26 cellular contexts compared by ENCODE assay signal in the genomic region with DNA sequence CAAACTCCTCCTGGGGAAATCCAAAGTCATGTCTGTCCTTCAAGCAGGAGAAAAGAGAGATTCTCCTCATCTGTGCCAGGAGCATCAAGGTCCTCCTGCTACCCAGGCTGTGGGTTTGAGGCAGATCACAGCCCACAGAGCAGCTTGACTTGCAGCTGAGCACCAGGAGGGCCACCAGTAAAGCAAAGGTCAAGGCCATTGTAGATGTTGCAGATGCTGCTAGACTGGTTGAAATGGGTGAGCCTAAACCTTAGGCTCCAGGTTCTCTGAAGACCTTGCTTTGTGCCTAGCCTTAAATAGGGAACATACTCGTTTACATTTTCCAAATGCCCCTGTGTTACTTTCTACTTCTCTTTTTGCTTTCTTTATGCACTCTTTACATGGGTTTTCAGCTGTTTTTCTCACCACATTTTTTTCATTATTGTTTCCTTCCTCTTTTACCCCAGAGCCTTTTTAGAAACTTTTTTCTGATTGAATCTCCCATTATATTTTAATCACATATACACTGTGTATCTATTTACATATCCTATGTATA. TPM values are rescaled to one million over a fixed set of nuclear protein-coding genes. Genes with fewer than 3 reads are reported as not detected.
DNase-seq lines count a peak whose midpoint lies in the region; ATAC-seq, FAIRE-seq and TF ChIP-seq lines count a peak whose summit lies in the region.
"Had no signal": no experiment of that assay in that cellular context is flagged by ENCODE, and none has a peak within 500 bp of the region (broad histone marks: within the 10 kb centered on the region; RNA-seq: fewer than 3 reads in every experiment).

TSS of gene IFNA2 (minus strand) at position 268 of the 535 bp plus-strand sequence. CDS start at position 199, 69 bp downstream.

- no peaks in the 10 kb centered on the region for H3K36me3 ChIP-seq in naive thymus-derived CD4-positive, alpha-beta T cell (ENCODE audit: control insufficient read depth in 2 of 3, insufficient read depth in 3 of 3, low read length in 3 of 3)
- no peaks in the 10 kb centered on the region for H3K36me3 ChIP-seq in breast epithelium
- H3K36me3 ChIP-seq: ascending aorta, esophagus squamous epithelium, neural progenitor cell, SJCRH30, suprapubic skin had no signal

- FAIRE-seq in GM12892 (lab: Jason Lieb, UNC) = peak; percentile 85

- CTCF ChIA-PET in naive thymus-derived CD4-positive, alpha-beta T cell (lab: Charles Lee) = interaction anchor here (1.5 kb wide), 1 partner anchor 11 kb away, joined by 5 read pairs; no protein-coding TSS in a partner anchor

- H3K27ac ChIP-seq in naive thymus-derived CD4-positive, alpha-beta T cell (ENCODE audit: low read depth, low read length) = no peak within 1 kb of the TSS
- no peak within 1 kb of the TSS for H3K27ac ChIP-seq in breast epithelium
- H3K27ac ChIP-seq: ascending aorta, esophagus squamous epithelium, neural progenitor cell, SJCRH30, suprapubic skin had no signal

- no peaks in the 10 kb centered on the region for H3K4me1 ChIP-seq in naive thymus-derived CD4-positive, alpha-beta T cell (ENCODE audit: control insufficient read depth in 2 of 2, insufficient read depth in 2 of 2, low read length in 2 of 2)
- no peaks in the 10 kb centered on the region for H3K4me1 ChIP-seq in breast epithelium
- H3K4me1 ChIP-seq: ascending aorta, neural progenitor cell, SJCRH30, suprapubic skin had no signal

- H3K27me3 Mint-ChIP-seq in naive thymus-derived CD4-positive, alpha-beta T cell = peaks cover 29 to 63% (median 40%) of the 10 kb centered on the region in 5 donors
- peaks cover 50% of the 10 kb centered on the region for H3K27me3 Mint-ChIP-seq in T-helper 17 cell
- peaks cover 40% of the 10 kb centered on the region for H3K27me3 Mint-ChIP-seq in stimulated activated naive CD8-positive, alpha-beta T cell treated with anti-CD3 and anti-CD28 coated beads, Interleukin-15, amount 100 ng/mL, for 72 hours

- H3K27ac Mint-ChIP-seq in naive thymus-derived CD4-positive, alpha-beta T cell = peak within 1 kb of the TSS in 1 of 9 donors; percentile 10
- no peak within 1 kb of the TSS for H3K27ac Mint-ChIP-seq in T-helper 17 cell
- no peak within 1 kb of the TSS for H3K27ac Mint-ChIP-seq in stimulated activated naive CD8-positive, alpha-beta T cell treated with anti-CD3 and anti-CD28 coated beads, Interleukin-15, amount 100 ng/mL, for 72 hours
- H3K27ac Mint-ChIP-seq: effector memory CD8-positive, alpha-beta T cell; mesothelial cell of epicardium; neural progenitor cell had no signal

- intact Hi-C loops in naive thymus-derived CD4-positive, alpha-beta T cell (cut with micrococcal nuclease) = no loop called here
- intact Hi-C loops in breast epithelium (cut with DNase I; ENCODE audit: low total_unique reads) = loop anchor here (10.0 kb wide), 1 partner anchor 540 kb away; no protein-coding TSS in a partner anchor

- H3K9me3 Mint-ChIP-seq in naive thymus-derived CD4-positive, alpha-beta T cell = no peaks in the 10 kb centered on the region
- H3K9me3 Mint-ChIP-seq in stimulated activated naive CD8-positive, alpha-beta T cell treated with anti-CD3 and anti-CD28 coated beads, Interleukin-15, amount 100 ng/mL, for 72 hours = no peaks in the 10 kb centered on the region
- H3K9me3 Mint-ChIP-seq: activated naive CD4-positive, alpha-beta T cell treated with anti-CD3 and anti-CD28 coated beads, Interleukin-2, amount 50 U/mL, for 24 hours; effector memory CD8-positive, alpha-beta T cell; neural progenitor cell had no signal

- H3K27me3 ChIP-seq in naive thymus-derived CD4-positive, alpha-beta T cell (ENCODE audit: control insufficient read depth in 2 of 2, insufficient read depth in 2 of 2, low read length in 2 of 2) = no peaks in the 10 kb centered on the region
- H3K27me3 ChIP-seq in breast epithelium = peaks cover 0 to 17% of the 10 kb centered on the region in 2 donors
- H3K27me3 ChIP-seq: ascending aorta, SJCRH30 had no signal

- ATAC-seq in HG02885 (IDR thresholded peaks at IDR 0.05; ENCODE audit: poor library complexity, unreplicated experiment) (peak; percentile 22), T-helper 17 cell (no peak)
- peak; percentile 18 for ATAC-seq in naive thymus-derived CD4-positive, alpha-beta T cell
- no peak for ATAC-seq in stimulated activated naive CD8-positive, alpha-beta T cell treated with anti-CD3 and anti-CD28 coated beads, Interleukin-15, amount 100 ng/mL, for 72 hours
- ATAC-seq: activated CD4-positive, CD25-positive, alpha-beta regulatory T cell treated with anti-CD3 and anti-CD28 coated beads, Interleukin-2, amount 50 U/mL, for 24 hours; effector memory CD8-positive, alpha-beta T cell; left cardiac atrium had no signal

- no peaks in the 10 kb centered on the region for H3K36me3 Mint-ChIP-seq in naive thymus-derived CD4-positive, alpha-beta T cell
- H3K36me3 Mint-ChIP-seq in T-helper 17 cell (ENCODE audit: low read depth) = peaks cover 3% of the 10 kb centered on the region
- H3K36me3 Mint-ChIP-seq: activated naive CD4-positive, alpha-beta T cell treated with anti-CD3 and anti-CD28 coated beads, Interleukin-2, amount 50 U/mL, for 24 hours; mesothelial cell of epicardium; neural progenitor cell had no signal

- H3K4me3 ChIP-seq in naive thymus-derived CD4-positive, alpha-beta T cell (ENCODE audit: low read length) = no peak within 1 kb of the TSS
- H3K4me3 ChIP-seq in breast epithelium = no peak within 1 kb of the TSS
- H3K4me3 ChIP-seq: ascending aorta, esophagus squamous epithelium, neural progenitor cell, SJCRH30, suprapubic skin had no signal

- POLR2A ChIA-PET in naive thymus-derived CD4-positive, alpha-beta T cell (lab: Charles Lee) = no interaction called here

- H3K9me3 ChIP-seq in naive thymus-derived CD4-positive, alpha-beta T cell (ENCODE audit: control insufficient read depth in 2 of 3, low read length in 3 of 3) = no peaks in the 10 kb centered on the region
- H3K9me3 ChIP-seq in T-helper 17 cell (ENCODE audit: control insufficient read depth, low read length, poor library complexity, severe bottlenecking) (no peaks in the 10 kb centered on the region), breast epithelium (no peaks in the 10 kb centered on the region)
- H3K9me3 ChIP-seq: ascending aorta, esophagus squamous epithelium, SJCRH30, suprapubic skin had no signal

- no peak within 1 kb of the TSS for H3K4me3 Mint-ChIP-seq in naive thymus-derived CD4-positive, alpha-beta T cell
- no peak within 1 kb of the TSS for H3K4me3 Mint-ChIP-seq in T-helper 17 cell
- no peak within 1 kb of the TSS for H3K4me3 Mint-ChIP-seq in stimulated activated naive CD8-positive, alpha-beta T cell treated with anti-CD3 and anti-CD28 coated beads, Interleukin-15, amount 100 ng/mL, for 72 hours
- H3K4me3 Mint-ChIP-seq: activated naive CD4-positive, alpha-beta T cell treated with anti-CD3 and anti-CD28 coated beads, Interleukin-2, amount 50 U/mL, for 24 hours; effector memory CD8-positive, alpha-beta T cell; mesothelial cell of epicardium; neural progenitor cell had no signal

- TF ChIP-seq POLR2A in GM12892 (IDR thresholded peaks at IDR 0.05; ENCODE audit: low read depth, low read length) = no peak
- no peak for TF ChIP-seq POLR2A in breast epithelium (IDR thresholded peaks at IDR 0.05)

- TF ChIP-seq CTCF in breast epithelium (IDR thresholded peaks at IDR 0.05) = no peak

- H3K4me1 Mint-ChIP-seq in naive thymus-derived CD4-positive, alpha-beta T cell = peaks cover 0 to 17% (median 6%) of the 10 kb centered on the region in 7 donors
- H3K4me1 Mint-ChIP-seq in T-helper 17 cell = peaks cover 14% of the 10 kb centered on the region
- H3K4me1 Mint-ChIP-seq in stimulated activated naive CD8-positive, alpha-beta T cell treated with anti-CD3 and anti-CD28 coated beads, Interleukin-15, amount 100 ng/mL, for 72 hours = peaks cover 16% of the 10 kb centered on the region
- H3K4me1 Mint-ChIP-seq: neural progenitor cell had no signal

- no peak for DNase-seq in GM12892 (ENCODE audit: insufficient read length)
- peak; percentile 60 for DNase-seq in OCI-M1 (lab: John Stamatoyannopoulos, UW)
- no peak for DNase-seq in naive thymus-derived CD4-positive, alpha-beta T cell
- no peak for DNase-seq in T-helper 17 cell
- no peak for DNase-seq in activated naive CD4-positive, alpha-beta T cell treated with anti-CD3 and anti-CD28 coated beads, Interleukin-2, amount 50 U/mL, for 16 hours
- no peak for DNase-seq in stimulated activated naive CD8-positive, alpha-beta T cell treated with anti-CD3 and anti-CD28 coated beads, Interleukin-15, amount 100 ng/mL, for 72 hours
- DNase-seq in breast epithelium (ENCODE audit: low spot score in 2 of 2) = no peak
- DNase-seq: activated CD8-positive, alpha-beta memory T cell treated with anti-CD3 and anti-CD28 coated beads for 24 hours; activated T-cell treated with anti-CD3 and anti-CD28 coated beads, Interleukin-2, amount 50 U/mL, for 48 hours; effector memory CD8-positive, alpha-beta T cell; esophagus squamous epithelium; left cardiac atrium; NCI-H1436 treated with DMSO at 0.1 percent for 48 hours; NCI-H2171; SJCRH30; stimulated activated CD4-positive, alpha-beta T cell treated with anti-CD3 and anti-CD28 coated beads, Interleukin-12 subunit alpha, Interleukin-12 subunit beta, amount 100 ng/mL, for 4 hours; stimulated activated CD8-positive, alpha-beta memory T cell treated with anti-CD3 and anti-CD28 coated beads, Interleukin-4, amount 100 ng/mL, for 48 hours had no signal

RNA-seq across cellular contexts. Expression of gene IFNA2, which starts in this region (rescaled TPM):
- polyA plus RNA-seq in GM12892 (2012; ENCODE audit: missing spikeins) = 0.23 TPM
- total RNA-seq in naive thymus-derived CD4-positive, alpha-beta T cell = not detected
- polyA plus RNA-seq in naive thymus-derived CD4-positive, alpha-beta T cell = not detected
- total RNA-seq in T-helper 17 cell (not detected), breast epithelium (not detected)
- total RNA-seq: ascending aorta; esophagus squamous epithelium; left cardiac atrium; LHCN-M2; SJCRH30; suprapubic skin; T-helper 2 cell treated with Interferon-gamma antibody and Interleukin-4, amounts not matched to agents 100 ng/mL and 5 ng/mL, for 36 hours had no signal

Comparison
In these comparisons a context has a peak if more than half of its experiments do, and no peak if none do; other contexts are left out.
1. Peak in ATAC-seq in naive thymus-derived CD4-positive, alpha-beta T cell; RNA of the gene not detected or under 1 TPM.